Comparison of ENCODE assay signal across 9 cellular contexts in the genomic region with DNA sequence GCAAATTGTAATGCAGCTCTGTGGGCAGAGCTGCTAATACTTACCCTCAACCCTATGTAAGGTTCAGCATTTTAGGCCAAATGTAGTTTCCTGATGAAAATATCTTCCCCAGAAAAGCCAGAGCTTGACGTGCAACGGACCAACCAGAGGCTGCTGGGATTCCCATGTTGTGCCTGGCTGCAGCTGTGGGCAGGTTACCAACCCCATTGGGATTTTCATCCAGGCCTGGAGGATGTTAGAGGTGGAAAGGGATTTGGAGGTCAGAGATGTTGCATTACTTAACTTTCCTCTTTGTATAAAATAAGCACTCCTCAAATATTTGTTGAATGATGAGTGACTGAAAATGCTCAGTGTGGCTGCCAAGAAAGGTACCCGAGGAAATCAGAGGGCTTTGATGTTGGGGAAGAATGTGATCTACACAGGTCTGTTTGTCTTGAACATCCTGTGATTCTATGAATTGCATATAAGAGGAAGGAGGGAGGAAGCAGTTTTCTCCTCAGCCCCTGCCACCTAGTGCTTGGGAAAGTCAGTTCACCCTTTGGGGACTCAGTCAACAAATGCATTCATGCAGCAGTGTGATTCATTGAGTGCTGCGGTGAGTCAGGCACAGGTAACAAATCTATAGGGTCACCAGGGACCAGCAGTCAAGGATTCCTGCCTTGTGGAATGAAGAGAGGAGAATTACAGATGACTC.
DNase-seq lines count a peak whose midpoint lies in the region; ATAC-seq and TF ChIP-seq lines count a peak whose summit lies in the region.
"Had no signal": no experiment of that assay in that cellular context is flagged by ENCODE, and none has a peak within 500 bp of the region (broad histone marks: within the 10 kb centered on the region; RNA-seq: fewer than 3 reads in every experiment).

No MANE protein-coding gene starts in this region.

- TF ChIP-seq CTCF in AG04449 (IDR thresholded peaks at IDR 0.05; ENCODE audit: insufficient read depth, low read length, missing control alignments) (peak; percentile 55), GM12864 (IDR thresholded peaks at IDR 0.05; ENCODE audit: low read depth, low read length, missing control alignments) (peak; percentile 21), RWPE2 (IDR thresholded peaks at IDR 0.05; ENCODE audit: poor library complexity, severe bottlenecking) (peak; percentile 49), gastroesophageal sphincter (IDR thresholded peaks at IDR 0.05) (peak in 3 of 4 experiments; percentile 37 to 48 (median 40)), esophagus squamous epithelium (IDR thresholded peaks at IDR 0.05) (peak in 3 of 6 experiments; percentile 22 to 51 (median 27))

- H3K27me3 ChIP-seq in RWPE2 (ENCODE audit: insufficient read depth, poor library complexity, severe bottlenecking) (no peaks in the 10 kb centered on the region), gastroesophageal sphincter (no peaks in the 10 kb centered on the region), esophagus squamous epithelium (no peaks in the 10 kb centered on the region)

- H3K9me3 ChIP-seq in RWPE2 (ENCODE audit: severe bottlenecking), result no peaks in the 10 kb centered on the region
- no peaks in the 10 kb centered on the region for H3K9me3 ChIP-seq in gastroesophageal sphincter
- no peaks in the 10 kb centered on the region for H3K9me3 ChIP-seq in esophagus squamous epithelium

- peak; percentile 98 for ATAC-seq in RWPE2 (ENCODE audit: low read depth)
- ATAC-seq in gastroesophageal sphincter, result no peak
- no peak for ATAC-seq in GM21381 (IDR thresholded peaks at IDR 0.05; ENCODE audit: unreplicated experiment)
- ATAC-seq in HG03378 (IDR thresholded peaks at IDR 0.05; ENCODE audit: unreplicated experiment), result no peak

- H3K4me1 ChIP-seq in RWPE2 (ENCODE audit: insufficient read depth, poor library complexity, severe bottlenecking) (no peaks in the 10 kb centered on the region), gastroesophageal sphincter (peaks cover 0 to 34% (median 5%) of the 10 kb centered on the region in 3 donors), esophagus squamous epithelium (peaks cover 0 to 12% (median 0%) of the 10 kb centered on the region in 3 donors)

- H3K36me3 ChIP-seq in RWPE2 (ENCODE audit: low read depth), result no peaks in the 10 kb centered on the region
- no peaks in the 10 kb centered on the region for H3K36me3 ChIP-seq in gastroesophageal sphincter
- H3K36me3 ChIP-seq in esophagus squamous epithelium, result no peaks in the 10 kb centered on the region

- intact Hi-C loops in esophagus squamous epithelium (cut with DNase I), result no loop called here

- H3K27ac ChIP-seq in RWPE2 (ENCODE audit: poor library complexity, severe bottlenecking) (no peak overlapping the region), gastroesophageal sphincter (peak overlapping the region in 3 of 4 donors; percentile 13 to 24 (median 20)), esophagus squamous epithelium (no peak overlapping the region)

- CTCF ChIA-PET in AG04449 (lab: Yijun Ruan, JAX), result interaction anchor here (1.0 to 1.5 kb wide), 4 partner anchors 9 to 310 kb away, joined by 3 to 4 read pairs (median 4); no protein-coding TSS in a partner anchor

- DNase-seq in AG04449 (ENCODE audit: low read depth, low spot score) (no peak), GM12864 (ENCODE audit: low read depth) (no peak), RWPE2 (ENCODE audit: low spot score) (peak; percentile 57), esophagus squamous epithelium (lab: John Stamatoyannopoulos, UW) (no peak)
- DNase-seq in activated effector memory CD4-positive, alpha-beta T cell treated with Interleukin-2 at 50 U/mL for 16 hours, result no peak
- DNase-seq: stimulated activated naive B cell treated with anti-CD40 and anti-IgM and Interleukin-4, amounts not matched to agents 10 μg/mL and 1 μg/mL and 100 μg/mL, for 72 hours had no signal

- TF ChIP-seq POLR2A in gastroesophageal sphincter (IDR thresholded peaks at IDR 0.05), result no peak
- no peak for TF ChIP-seq POLR2A in esophagus squamous epithelium (IDR thresholded peaks at IDR 0.05)

- POLR2A ChIA-PET in AG04449 (lab: Yijun Ruan, JAX), result no interaction called here

- H3K4me3 ChIP-seq in AG04449 (ENCODE audit: low read depth, low read length) (no peak overlapping the region), GM12864 (ENCODE audit: low read depth, low read length) (no peak overlapping the region), RWPE2 (ENCODE audit: severe bottlenecking) (no peak overlapping the region), gastroesophageal sphincter (no peak overlapping the region), esophagus squamous epithelium (no peak overlapping the region)

- TF ChIP-seq EP300 in gastroesophageal sphincter (IDR thresholded peaks at IDR 0.05), result no peak

- 3 to 60% methylated on average over 2 of the region's 4 CpGs for WGBS in gastroesophageal sphincter (ENCODE audit: low coverage in 1 of 2), 2 donors
- whole genome bisulfite sequencing in esophagus squamous epithelium, 2 donors, result 30 to 31% methylated on average over 2 to 4 of the region's 4 CpGs

Comparison
In these comparisons a context has a peak if more than half of its experiments do, and no peak if none do; other contexts are left out.
1. H3K27ac ChIP-seq: peak in gastroesophageal sphincter (3 of 4); none in RWPE2 (single experiment) and esophagus squamous epithelium (0 of 4).